9 cellular contexts compared by ENCODE assay signal in genomic region chr11:64723907-64724862, GRCh38. TPM values are rescaled to one million over a fixed set of nuclear protein-coding genes. Genes with fewer than 3 reads are reported as not detected.
DNase-seq lines count a peak whose midpoint lies in the region; ATAC-seq and TF ChIP-seq lines count a peak whose summit lies in the region.
"Had no signal": no experiment of that assay in that cellular context is flagged by ENCODE, and none has a peak within 500 bp of the region (broad histone marks: within the 10 kb centered on the region; RNA-seq: fewer than 3 reads in every experiment).

No MANE protein-coding gene starts in this region.

- H3K27ac ChIP-seq in tibial nerve: no peak overlapping the region

- no peaks in the 10 kb centered on the region for H3K9me3 ChIP-seq in tibial nerve

- TF ChIP-seq EP300 in tibial nerve (IDR thresholded peaks at IDR 0.05): no peak

- peak overlapping the region; percentile 72 for H3K4me3 Mint-ChIP-seq in activated CD4-positive, alpha-beta T cell treated with anti-CD3 and anti-CD28 coated beads, Interleukin-2, amount 10 ng/mL, durations not matched to agents 24 days and 14 days
- peak overlapping the region; percentile 58 for H3K4me3 Mint-ChIP-seq in central memory CD8-positive, alpha-beta T cell
- H3K4me3 Mint-ChIP-seq in osteocyte (ENCODE audit: unreplicated experiment): peak overlapping the region; percentile 40

- WGBS in tibial nerve, 2 donors: 62% methylated on average over 9 of the region's 9 CpGs

- H3K4me1 ChIP-seq in tibial nerve: peaks cover 0 to 7% (median 3%) of the 10 kb centered on the region in 4 donors

- TF ChIP-seq POLR2A in tibial nerve (IDR thresholded peaks at IDR 0.05): no peak

- no peaks in the 10 kb centered on the region for H3K9me3 Mint-ChIP-seq in activated CD4-positive, alpha-beta T cell treated with anti-CD3 and anti-CD28 coated beads, Interleukin-2, amount 10 ng/mL, durations not matched to agents 24 days and 14 days
- no peaks in the 10 kb centered on the region for H3K9me3 Mint-ChIP-seq in central memory CD8-positive, alpha-beta T cell
- H3K9me3 Mint-ChIP-seq in osteocyte (ENCODE audit: unreplicated experiment): no peaks in the 10 kb centered on the region

- TF ChIP-seq CTCF in osteocyte (IDR thresholded peaks at IDR 0.05) (no peak), tibial nerve (IDR thresholded peaks at IDR 0.05) (no peak)

- H3K27ac Mint-ChIP-seq in activated CD4-positive, alpha-beta T cell treated with anti-CD3 and anti-CD28 coated beads, Interleukin-2, amount 10 ng/mL, durations not matched to agents 24 days and 14 days: peak overlapping the region; percentile 0
- peak overlapping the region; percentile 22 for H3K27ac Mint-ChIP-seq in central memory CD8-positive, alpha-beta T cell (ENCODE audit: low read depth)
- H3K27ac Mint-ChIP-seq in osteocyte (ENCODE audit: unreplicated experiment): no peak overlapping the region

- no peak overlapping the region for H3K4me3 ChIP-seq in tibial nerve

- H3K36me3 Mint-ChIP-seq in activated CD4-positive, alpha-beta T cell treated with anti-CD3 and anti-CD28 coated beads, Interleukin-2, amount 10 ng/mL, durations not matched to agents 24 days and 14 days (ENCODE audit: low read depth): peaks cover 18% of the 10 kb centered on the region
- peaks cover 23% of the 10 kb centered on the region for H3K36me3 Mint-ChIP-seq in central memory CD8-positive, alpha-beta T cell (ENCODE audit: insufficient read depth)
- peaks cover 2% of the 10 kb centered on the region for H3K36me3 Mint-ChIP-seq in osteocyte (ENCODE audit: unreplicated experiment)

- no peak for DNase-seq in activated CD4-positive, alpha-beta T cell treated with anti-CD3 and anti-CD28 coated beads, Interleukin-2, amount 10 ng/mL, durations not matched to agents 24 days and 14 days
- DNase-seq in activated CD4-positive, alpha-beta T cell treated with anti-CD3 and anti-CD28 coated beads, Interleukin-2, amount 50 U/mL, for 4 hours: no peak
- DNase-seq in NCI-H69 (lab: John Stamatoyannopoulos, UW): peak; percentile 44
- DNase-seq in central memory CD8-positive, alpha-beta T cell (ENCODE audit: low spot score in 2 of 2): no peak
- no peak for DNase-seq in osteocyte (ENCODE audit: extremely low spot score, unreplicated experiment)
- no peak for DNase-seq in RKO (ENCODE audit: low spot score)
- DNase-seq in tibial nerve (ENCODE audit: low spot score in 2 of 2): no peak

- H3K27me3 ChIP-seq in tibial nerve: peaks cover 0 to 41% of the 10 kb centered on the region in 2 donors

- H3K27me3 Mint-ChIP-seq in activated CD4-positive, alpha-beta T cell treated with anti-CD3 and anti-CD28 coated beads, Interleukin-2, amount 10 ng/mL, durations not matched to agents 24 days and 14 days: peaks cover 31% of the 10 kb centered on the region
- H3K27me3 Mint-ChIP-seq in central memory CD8-positive, alpha-beta T cell: peaks cover 35% of the 10 kb centered on the region
- peaks cover 31% of the 10 kb centered on the region for H3K27me3 Mint-ChIP-seq in osteocyte (ENCODE audit: unreplicated experiment)

- H3K4me1 Mint-ChIP-seq in activated CD4-positive, alpha-beta T cell treated with anti-CD3 and anti-CD28 coated beads, Interleukin-2, amount 10 ng/mL, durations not matched to agents 24 days and 14 days: peaks cover 14% of the 10 kb centered on the region
- peaks cover 10% of the 10 kb centered on the region for H3K4me1 Mint-ChIP-seq in central memory CD8-positive, alpha-beta T cell
- peaks cover 4% of the 10 kb centered on the region for H3K4me1 Mint-ChIP-seq in osteocyte (ENCODE audit: unreplicated experiment)

- H3K36me3 ChIP-seq in tibial nerve: no peaks in the 10 kb centered on the region

- intact Hi-C loops in activated CD4-positive, alpha-beta T cell treated with anti-CD3 and anti-CD28 coated beads, Interleukin-2, amount 10 ng/mL, durations not matched to agents 24 days and 14 days (cut with micrococcal nuclease): loop anchor here (1.0 to 5.0 kb wide), 3 partner anchors 19 to 172 kb away; no protein-coding TSS in a partner anchor

- ATAC-seq in central memory CD8-positive, alpha-beta T cell (replicated peaks; ENCODE audit: extremely low read depth, poor library complexity, severe bottlenecking): no peak
- ATAC-seq in GM21737 (IDR thresholded peaks at IDR 0.05; ENCODE audit: unreplicated experiment): no peak

RNA-seq across cellular contexts. Expression of gene NRXN2, which starts 1.2 kb away (rescaled TPM):
- total RNA-seq in activated CD4-positive, alpha-beta T cell treated with anti-CD3 and anti-CD28 coated beads, Interleukin-2, amount 10 ng/mL, durations not matched to agents 24 days and 14 days: 0.61 TPM in 1 of 2 replicates, not detected in the other
- total RNA-seq in osteocyte (2.6 and 2.7 TPM in 2 replicates), tibial nerve (10 to 100 TPM in 2 of 4 donors, 1 to 10 TPM in 2; 1.7 to 25.5 (median 8.7) TPM)

RNA-seq across cellular contexts. Expression of gene RASGRP2, which starts 19.8 kb away (rescaled TPM):
- 13.4 and 14.5 TPM in 2 replicates for total RNA-seq in activated CD4-positive, alpha-beta T cell treated with anti-CD3 and anti-CD28 coated beads, Interleukin-2, amount 10 ng/mL, durations not matched to agents 24 days and 14 days
- total RNA-seq in osteocyte (10.3 and 11.2 TPM in 2 replicates), tibial nerve (10 to 100 TPM; 35.4 to 87.0 (median 59.0) TPM)
- total RNA-seq: NCI-H460 had no signal

RNA-seq across cellular contexts. Expression of gene PYGM, which starts 35.6 kb away (rescaled TPM):
- 2.4 and 3.1 TPM in 2 replicates for total RNA-seq in activated CD4-positive, alpha-beta T cell treated with anti-CD3 and anti-CD28 coated beads, Interleukin-2, amount 10 ng/mL, durations not matched to agents 24 days and 14 days
- total RNA-seq in osteocyte (0.73 and 0.84 TPM in 2 replicates), tibial nerve (10 to 100 TPM in 2 of 4 donors, 1 to 10 TPM in 2; 2.1 to 18.6 (median 9.9) TPM)

RNA-seq across cellular contexts. Expression of gene SF1, which starts 54.2 kb away (rescaled TPM):
- total RNA-seq in activated CD4-positive, alpha-beta T cell treated with anti-CD3 and anti-CD28 coated beads, Interleukin-2, amount 10 ng/mL, durations not matched to agents 24 days and 14 days: 522 and 525 TPM in 2 replicates
- total RNA-seq in osteocyte: 267 and 290 TPM in 2 replicates
- 100 to 1,000 TPM; 368 to 416 (median 372) TPM for total RNA-seq in tibial nerve
